In genomic region chr5:157545911-157546310, GRCh38 we compare ENCODE assay signal across 16 cellular contexts. TPM values are rescaled to one million over a fixed set of nuclear protein-coding genes. Genes with fewer than 3 reads are reported as not detected.
DNase-seq lines count a peak whose midpoint lies in the region; ATAC-seq and TF ChIP-seq lines count a peak whose summit lies in the region.
"Had no signal": no experiment of that assay in that cellular context is flagged by ENCODE, and none has a peak within 500 bp of the region (broad histone marks: within the 10 kb centered on the region; RNA-seq: fewer than 3 reads in every experiment).

No MANE protein-coding gene starts in this region.

- TF ChIP-seq CTCF in left ventricle myocardium inferior (IDR thresholded peaks at IDR 0.05; ENCODE audit: borderline replicate concordance) (no peak), activated B cell treated with CpG ODN at 0.5 μM for 24 hours (IDR thresholded peaks at IDR 0.05) (no peak)

- CTCF ChIA-PET in activated B cell treated with CpG ODN at 0.5 μM for 24 hours (lab: Charles Lee): interaction anchor here (1.0 to 1.1 kb wide), 2 partner anchors 26 to 198 kb away, joined by 3 to 5 read pairs; partner anchors contain the start of gene LSM11

- intact Hi-C loops in left ventricle myocardium inferior (cut with micrococcal nuclease): no loop called here
- intact Hi-C loops in Right ventricle myocardium superior (cut with DNase I): no loop called here
- intact Hi-C loops in activated B cell treated with CpG ODN at 0.5 μM for 24 hours (cut with micrococcal nuclease): no loop called here

- H3K27ac ChIP-seq in left ventricle myocardium inferior (replicated peaks): peak overlapping the region; percentile 68
- peak overlapping the region; percentile 78 for H3K27ac ChIP-seq in mesodermal cell (ENCODE audit: low read depth, low read length, severe bottlenecking)
- H3K27ac ChIP-seq: HL-60 had no signal

- no peaks in the 10 kb centered on the region for H3K9me3 Mint-ChIP-seq in activated B cell treated with CpG ODN at 0.5 μM for 24 hours
- H3K9me3 Mint-ChIP-seq: activated naive CD4-positive, alpha-beta T cell treated with anti-CD3 and anti-CD28 coated beads for 36 hours had no signal

- H3K27me3 ChIP-seq in left ventricle myocardium inferior (ENCODE audit: low read depth): no peaks in the 10 kb centered on the region

- DNase-seq in left ventricle myocardium inferior (no peak), Right ventricle myocardium superior (no peak), activated B cell treated with CpG ODN at 0.5 μM for 24 hours (no peak), LoVo (ENCODE audit: low spot score) (no peak), NCI-H748 treated with DMSO at 0.1 percent for 48 hours (lab: John Stamatoyannopoulos, UW) (no peak)
- DNase-seq: activated naive CD4-positive, alpha-beta T cell treated with anti-CD3 and anti-CD28 coated beads for 36 hours; AML-193; Karpas-422; mucosa of descending colon; NCI-H1436; NCI-H446; stimulated activated CD4-positive, alpha-beta T cell treated with anti-CD3 and anti-CD28 coated beads, Interleukin-12 subunit alpha, Interleukin-12 subunit beta, amount 100 ng/mL, for 4 hours had no signal

- peaks cover 98% of the 10 kb centered on the region for H3K4me1 ChIP-seq in left ventricle myocardium inferior
- peaks cover 83% of the 10 kb centered on the region for H3K4me1 ChIP-seq in mesodermal cell (ENCODE audit: control insufficient read depth, insufficient read depth, low read length, poor library complexity, severe bottlenecking)

- POLR2A ChIA-PET in activated B cell treated with CpG ODN at 0.5 μM for 24 hours (lab: Charles Lee): interaction anchor here (0.6 to 1.6 kb wide), 4 partner anchors 9 to 41 kb away, joined by 3 to 4 read pairs (median 4); no protein-coding TSS in a partner anchor

- H3K27ac Mint-ChIP-seq in activated B cell treated with CpG ODN at 0.5 μM for 24 hours: peak overlapping the region; percentile 92

- no peaks in the 10 kb centered on the region for H3K36me3 ChIP-seq in left ventricle myocardium inferior
- peaks cover 76% of the 10 kb centered on the region for H3K36me3 ChIP-seq in mesodermal cell (ENCODE audit: control insufficient read depth, insufficient read depth, low read length)

- peaks cover 67% of the 10 kb centered on the region for H3K36me3 Mint-ChIP-seq in activated B cell treated with CpG ODN at 0.5 μM for 24 hours (ENCODE audit: low read depth)

- ATAC-seq in Right ventricle myocardium superior (ENCODE audit: poor library complexity): no peak
- no peak for ATAC-seq in activated B cell treated with CpG ODN at 0.5 μM for 24 hours (ENCODE audit: low read depth)
- ATAC-seq in GM21515 (IDR thresholded peaks at IDR 0.05; ENCODE audit: unreplicated experiment): no peak
- no peak for ATAC-seq in HG02938 (IDR thresholded peaks at IDR 0.05; ENCODE audit: unreplicated experiment)
- ATAC-seq: mucosa of descending colon had no signal

- H3K9me3 ChIP-seq in left ventricle myocardium inferior (replicated peaks) (no peaks in the 10 kb centered on the region), mesodermal cell (ENCODE audit: control insufficient read depth, low read length) (no peaks in the 10 kb centered on the region)
- H3K9me3 ChIP-seq: mucosa of descending colon had no signal

- H3K4me3 ChIP-seq in left ventricle myocardium inferior (no peak overlapping the region), mesodermal cell (ENCODE audit: extremely low read depth, insufficient read depth, low read length, poor library complexity, severe bottlenecking) (no peak overlapping the region)
- H3K4me3 ChIP-seq: mucosa of descending colon had no signal

- peak overlapping the region; percentile 11 for H3K4me3 Mint-ChIP-seq in activated B cell treated with CpG ODN at 0.5 μM for 24 hours
- H3K4me3 Mint-ChIP-seq: activated naive CD4-positive, alpha-beta T cell treated with anti-CD3 and anti-CD28 coated beads for 36 hours had no signal

- peaks cover 99% of the 10 kb centered on the region for H3K4me1 Mint-ChIP-seq in activated B cell treated with CpG ODN at 0.5 μM for 24 hours

- WGBS in mesodermal cell (ENCODE audit: insufficient coverage in 2 of 2), 2 experiments: 94 to 97% methylated on average over 4 of the region's 4 CpGs

- no peaks in the 10 kb centered on the region for H3K27me3 Mint-ChIP-seq in activated B cell treated with CpG ODN at 0.5 μM for 24 hours

RNA-seq across cellular contexts. Expression of gene ADAM19, which starts 29.7 kb away (rescaled TPM):
- total RNA-seq in left ventricle myocardium inferior (17.7 TPM), Right ventricle myocardium superior (8.4 TPM), activated B cell treated with CpG ODN at 0.5 μM for 24 hours (115 and 136 TPM in 2 replicates)
- polyA plus RNA-seq in mesodermal cell (2013, experiment 1 of 2): 122 TPM
- 104 TPM for polyA plus RNA-seq in mesodermal cell (2013, experiment 2 of 2)
